In the genomic region with DNA sequence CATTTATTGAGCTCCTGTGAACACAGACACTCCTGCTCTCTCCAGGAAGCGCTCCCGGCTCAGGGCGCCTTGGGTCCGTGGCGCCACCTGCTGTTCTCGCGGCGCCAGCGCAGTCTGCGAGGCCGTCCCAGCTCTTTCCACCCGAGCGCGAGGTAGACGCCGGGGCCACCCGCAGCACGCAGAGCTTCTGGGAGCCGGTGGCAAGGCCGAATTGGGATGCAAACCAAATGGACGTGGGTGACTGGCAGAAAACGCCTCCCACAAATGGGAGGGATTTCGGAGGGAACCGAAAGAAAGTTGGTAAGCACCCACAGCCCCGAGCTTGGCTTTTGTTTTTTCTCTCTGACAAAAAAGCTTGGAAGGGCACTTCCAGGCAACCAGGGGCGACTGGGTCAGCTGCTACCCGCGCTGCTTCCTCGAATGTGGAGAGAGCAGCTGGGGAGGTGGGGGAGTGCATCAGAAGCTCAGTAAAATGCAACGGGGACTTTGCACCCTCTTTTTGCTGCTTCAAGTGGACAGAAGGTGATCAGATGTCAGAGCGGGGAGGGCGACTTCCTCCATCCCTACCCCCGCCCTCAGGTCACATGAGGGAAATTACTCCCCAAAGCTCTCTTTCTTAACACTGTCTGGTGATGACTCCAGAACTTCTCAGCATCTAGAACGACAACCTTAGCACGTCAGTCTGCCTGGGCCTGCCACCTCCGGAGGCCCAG, we compare ENCODE assay signal across 7 cellular contexts. TPM values are rescaled to one million over a fixed set of nuclear protein-coding genes. Genes with fewer than 3 reads are reported as not detected.
DNase-seq lines count a peak whose midpoint lies in the region; ATAC-seq, FAIRE-seq and TF ChIP-seq lines count a peak whose summit lies in the region.

No MANE protein-coding gene starts in this region.

- H3K27me3 ChIP-seq in K562 (ENCODE audit: control insufficient read depth in 2 of 2, insufficient read depth in 2 of 2, low read length in 2 of 2) = peaks cover 1 to 4% of the 10 kb centered on the region in 2 experiments; a peak in 3 of 5 replicates

- peak; percentile 94 for ATAC-seq in HG02763 (IDR thresholded peaks at IDR 0.05; ENCODE audit: unreplicated experiment)
- peak; percentile 99 for ATAC-seq in K562
- ATAC-seq in sciatic nerve = peak; percentile 96

- peak; percentile 82 for FAIRE-seq in GM12892 (lab: Jason Lieb, UNC)
- FAIRE-seq in K562 (lab: Jason Lieb, UNC) = peak; percentile 79

- H3K9me3 ChIP-seq in K562 (replicated peaks; ENCODE audit: control insufficient read depth, insufficient read depth, low read depth, low read length) = no peaks in the 10 kb centered on the region

- H4K20me1 ChIP-seq in K562 (replicated peaks; ENCODE audit: control insufficient read depth, insufficient read depth, low read length) = no peaks in the 10 kb centered on the region

- TF ChIP-seq POLR2A in GM12892 (IDR thresholded peaks at IDR 0.05; ENCODE audit: low read depth, low read length) = no peak
- TF ChIP-seq POLR2A in K562 (conservative IDR thresholded peaks at IDR 0.05) = no peak

- TF ChIP-seq RAD21 in K562 (CRISPR knock-in tag; conservative IDR thresholded peaks at IDR 0.05 in 1 of 2, IDR thresholded peaks at IDR 0.05 in 1 of 2) = peak; percentile 84 to 94

- H3K27ac ChIP-seq in K562 (ENCODE audit: extremely low read depth, low read depth, low read length) = no peak overlapping the region

- H3K4me2 ChIP-seq in K562 (ENCODE audit: insufficient read depth, low read length) = peak overlapping the region; percentile 80

- no peaks in the 10 kb centered on the region for H3K36me3 ChIP-seq in K562 (ENCODE audit: control insufficient read depth, insufficient read depth, low read length)

- H3K4me1 ChIP-seq in K562 (replicated peaks in 1 of 2; ENCODE audit: control insufficient read depth in 2 of 2, insufficient read depth in 2 of 2, low read length in 2 of 2) = peaks cover 0 to 16% of the 10 kb centered on the region in 2 experiments; a peak in 3 of 5 replicates

- no peak for TF ChIP-seq EP300 in K562 (IDR thresholded peaks at IDR 0.05; ENCODE audit: low read length)

- peak overlapping the region; percentile 29 to 89; a peak in 3 of 4 replicates for H3K9ac ChIP-seq in K562 (ENCODE audit: insufficient read depth in 1 of 2, low read depth in 2 of 2, low read length in 2 of 2)

- in situ Hi-C loops in K562 (cut with MboI) = loop anchor here (10.0 to 25.0 kb wide), 2 partner anchors 399 to 1639 kb away; a partner anchor contains a TSS

- peak; percentile 94 to 97 (median 94) for TF ChIP-seq CTCF in K562 (IDR thresholded peaks at IDR 0.05 in 2 of 3, conservative IDR thresholded peaks at IDR 0.05 in 1 of 3; ENCODE audit: insufficient read depth in 2 of 3, low read depth in 1 of 3, low read length in 3 of 3)

- H2AFZ ChIP-seq in K562 (ENCODE audit: low read depth, low read length) = peak overlapping the region; percentile 94

- BruUV-seq in K562 (replicated peaks; lab: Mats Ljungman, UMichigan) = no TSS peak

- no peaks in the 10 kb centered on the region for H3K79me2 ChIP-seq in K562 (ENCODE audit: control insufficient read depth, insufficient read depth, low read length)

- DNase-seq in GM12892 (ENCODE audit: insufficient read length) (peak; percentile 87), NCI-H146 (lab: John Stamatoyannopoulos, UW) (peak; percentile 54), T1000 (lab: John Stamatoyannopoulos, UW) (peak; percentile 65), K562 (ENCODE audit: extremely low read depth in 1 of 4, low spot score in 3 of 4) (peak; percentile 81 to 86 (median 84)), hypothalamus (lab: John Stamatoyannopoulos, UW) (peak in 49 of 51 donors; percentile 36 to 82 (median 62)), sciatic nerve (ENCODE audit: low spot score) (peak; percentile 88)

- no peaks in the 10 kb centered on the region for H3K9me1 ChIP-seq in K562 (ENCODE audit: control insufficient read depth, insufficient read depth, low read length)

- intact Hi-C loops in K562 (cut with micrococcal nuclease) (loop anchor here (1.0 to 10.0 kb wide), 5 partner anchors 86 to 391 kb away; no protein-coding TSS in a partner anchor), sciatic nerve (cut with DNase I) (no loop called here)

- 6% methylated on average over 27 of the region's 36 CpGs for WGBS in K562 (ENCODE audit: insufficient coverage, low coverage, missing lambda C conversion rate)

- CTCF ChIA-PET in K562 (lab: Yijun Ruan, JAX; ENCODE audit: low intra/inter-chr PET ratio) = interaction anchor here (0.7 to 1.2 kb wide), 2 partner anchors 108 to 270 kb away, joined by 3 to 5 read pairs; no protein-coding TSS in a partner anchor

- POLR2A ChIA-PET in K562 (lab: Yijun Ruan, JAX) = interaction anchor here (0.5 to 1.2 kb wide), 8 partner anchors 10 to 1581 kb away, joined by 3 to 6 read pairs (median 4); a partner anchor contains a TSS

- H3K4me3 ChIP-seq in K562 = peak overlapping the region; percentile 37

TF ChIP-seq in K562, 482 proteins besides CTCF, POLR2A, EP300 and RAD21 (continues in another document):
- TF ChIP-seq, protein P1, sequence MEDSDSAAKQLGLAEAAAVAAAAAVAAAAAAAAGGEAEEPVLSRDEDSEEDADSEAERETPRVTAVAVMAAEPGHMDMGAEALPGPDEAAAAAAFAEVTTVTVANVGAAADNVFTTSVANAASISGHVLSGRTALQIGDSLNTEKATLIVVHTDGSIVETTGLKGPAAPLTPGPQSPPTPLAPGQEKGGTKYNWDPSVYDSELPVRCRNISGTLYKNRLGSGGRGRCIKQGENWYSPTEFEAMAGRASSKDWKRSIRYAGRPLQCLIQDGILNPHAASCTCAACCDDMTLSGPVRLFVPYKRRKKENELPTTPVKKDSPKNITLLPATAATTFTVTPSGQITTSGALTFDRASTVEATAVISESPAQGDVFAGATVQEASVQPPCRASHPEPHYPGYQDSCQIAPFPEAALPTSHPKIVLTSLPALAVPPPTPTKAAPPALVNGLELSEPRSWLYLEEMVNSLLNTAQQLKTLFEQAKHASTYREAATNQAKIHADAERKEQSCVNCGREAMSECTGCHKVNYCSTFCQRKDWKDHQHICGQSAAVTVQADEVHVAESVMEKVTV (CRISPR knock-in tag; IDR thresholded peaks at IDR 0.05) = peak; percentile 82
- peak; percentile 51; the same call in 1 of the 2 replicates for TF ChIP-seq ZBTB17 (CRISPR knock-in tag; IDR thresholded peaks at IDR 0.05)
- TF ChIP-seq XRCC5 (IDR thresholded peaks at IDR 0.05; ENCODE audit: low read depth, low read length) = peak; percentile 87
- peak; percentile 41; the same call in 1 of the 2 replicates for TF ChIP-seq ZNF384 (IDR thresholded peaks at IDR 0.05; ENCODE audit: low read depth, low read length)
- TF ChIP-seq STAG1 (CRISPR knock-in tag; IDR thresholded peaks at IDR 0.05; ENCODE audit: borderline replicate concordance) = peak; percentile 71; the same call in 1 of the 2 replicates
- peak; percentile 49; the same call in 1 of the 2 replicates for TF ChIP-seq L3MBTL2 (IDR thresholded peaks at IDR 0.05)
- TF ChIP-seq CCNT2 (IDR thresholded peaks at IDR 0.05; ENCODE audit: borderline replicate concordance, extremely low read depth, insufficient read length, low read depth, low read length) = no peak
- peak; percentile 37 to 51; a peak in 2 of 4 replicates for TF ChIP-seq NRF1 (conservative IDR thresholded peaks at IDR 0.05 in 1 of 2, IDR thresholded peaks at IDR 0.05 in 1 of 2)
- TF ChIP-seq HEY1 (CRISPR knock-in tag; IDR thresholded peaks at IDR 0.05; ENCODE audit: borderline replicate concordance) = no peak
- TF ChIP-seq CC2D1A (IDR thresholded peaks at IDR 0.05) = 0 out of 2 replicates have a peak, but pooled peaks have one; percentile 39
- TF ChIP-seq RBFOX2 (IDR thresholded peaks at IDR 0.05; ENCODE audit: low read depth, low read length) = peak; percentile 16; the same call in 1 of the 2 replicates
- no peak for TF ChIP-seq ZNF57 (CRISPR knock-in tag; IDR thresholded peaks at IDR 0.05)
- no peak for TF ChIP-seq FOXP1 (CRISPR knock-in tag; IDR thresholded peaks at IDR 0.05)
- no peak for TF ChIP-seq ZNF830 (CRISPR knock-in tag; IDR thresholded peaks at IDR 0.05)
- TF ChIP-seq SMAD4 (CRISPR knock-in tag; conservative IDR thresholded peaks at IDR 0.05) = peak; percentile 60
- TF ChIP-seq NCOA2 (IDR thresholded peaks at IDR 0.05; ENCODE audit: partially characterized antibody in 2 of 2) = no peak
- no peak for TF ChIP-seq HDAC2 (IDR thresholded peaks at IDR 0.05)
- 0 out of 4 replicates have a peak, but pooled peaks have one; percentile 28 to 52 for TF ChIP-seq MAZ (CRISPR knock-in tag; conservative IDR thresholded peaks at IDR 0.05 in 1 of 2, IDR thresholded peaks at IDR 0.05 in 1 of 2)
- TF ChIP-seq ELF2 (CRISPR knock-in tag; IDR thresholded peaks at IDR 0.05) = peak; percentile 64; the same call in 1 of the 2 replicates
- no peak for TF ChIP-seq HNRNPK (IDR thresholded peaks at IDR 0.05; ENCODE audit: low read depth, low read length, poor library complexity, severe bottlenecking)
- TF ChIP-seq BMI1 (IDR thresholded peaks at IDR 0.05; ENCODE audit: low read length) = no peak

RNA-seq across cellular contexts. Expression of a gene that starts 13.5 kb away (rescaled TPM):
- 19.8 TPM for polyA plus RNA-seq in GM12892 (2012; ENCODE audit: missing spikeins)
- total RNA-seq in K562 (2011; cell fraction: chromatin; rRNA removed; ENCODE audit: low replicate concordance) = 17.8 and 43.0 TPM in 2 replicates
- total RNA-seq in K562 (2011; cell fraction: nucleolus; rRNA removed) = 8.0 and 10.5 TPM in 2 replicates
- total RNA-seq in K562 (2011; cell fraction: nucleoplasm; rRNA removed) = 17.3 and 17.6 TPM in 2 replicates
- total RNA-seq in K562 (2014; rRNA removed) = 5.9 and 7.4 TPM in 2 replicates
- total RNA-seq in K562 (2014; rRNA removed; fragmentation: Illumina TruSeq; extraction: Trizol) = 17.1 and 18.4 TPM in 2 replicates
- 18.6 and 20.7 TPM in 2 replicates for total RNA-seq in K562 (2015; rRNA removed; fragmentation: Illumina TruSeq; extraction: Trizol)
- 18.0 and 18.1 TPM in 2 replicates for total RNA-seq in K562 (2021)
- 12.9 and 16.5 TPM in 2 replicates for polyA plus RNA-seq in K562 (2011; rRNA removed)
- 7.5 and 14.3 TPM in 2 replicates for polyA plus RNA-seq in K562 (2011; cell fraction: cytosol; rRNA removed)
- 12.2 and 13.1 TPM in 2 replicates for polyA plus RNA-seq in K562 (2011; cell fraction: nucleus; rRNA removed)
- 8.5 and 12.2 TPM in 2 replicates for polyA plus RNA-seq in K562 (2012)
- polyA plus RNA-seq in K562 (2014; fragmentation: Illumina TruSeq; extraction: Trizol) = 17.4 and 18.7 TPM in 2 replicates
- 1 to 10 TPM; 1.1 to 2.4 TPM for polyA plus RNA-seq in K562 (2014; fragmentation: Nextera tagmentation; extraction: Ambion mirVana)
- polyA plus RNA-seq in K562 (2014; rRNA removed) = 10.0 and 15.5 TPM in 2 replicates
- 16.4 and 26.0 TPM in 2 replicates for polyA minus RNA-seq in K562 (2011; rRNA and poly(A)+ RNA removed)
- polyA minus RNA-seq in K562 (2011; cell fraction: cytosol; rRNA and poly(A)+ RNA removed) = 10.5 and 12.3 TPM in 2 replicates
- polyA minus RNA-seq in K562 (2011; cell fraction: nucleus; rRNA and poly(A)+ RNA removed) = 8.1 and 14.8 TPM in 2 replicates
- total RNA-seq in sciatic nerve = 48.5 TPM
